In genomic region chr7:96499532-96499931, GRCh38 we compare ENCODE assay signal across 21 cellular contexts.
DNase-seq lines count a peak whose midpoint lies in the region; ATAC-seq and TF ChIP-seq lines count a peak whose summit lies in the region.
"Had no signal": no experiment of that assay in that cellular context is flagged by ENCODE, and none has a peak within 500 bp of the region (broad histone marks: within the 10 kb centered on the region; RNA-seq: fewer than 3 reads in every experiment).

No MANE protein-coding gene starts in this region.

- no peaks in the 10 kb centered on the region for H3K27me3 Mint-ChIP-seq in GM23338 (ENCODE audit: insufficient read depth, low read depth, poor library complexity)
- no peaks in the 10 kb centered on the region for H3K27me3 Mint-ChIP-seq in neural progenitor cell (ENCODE audit: insufficient read depth, low read depth)
- H3K27me3 Mint-ChIP-seq: T-helper 17 cell had no signal

- H2AFZ ChIP-seq in GM23338 (0 out of 2 replicates have a peak overlapping the region, but pooled peaks have one; percentile 24), neural progenitor cell (replicated peaks) (peak overlapping the region; percentile 29), neuronal stem cell (ENCODE audit: low read length) (no peak overlapping the region)

- H3K27me3 ChIP-seq in GM23338 (ENCODE audit: insufficient read depth) (no peaks in the 10 kb centered on the region), neural progenitor cell (no peaks in the 10 kb centered on the region), neuronal stem cell (ENCODE audit: control insufficient read depth in 3 of 3, insufficient read depth in 3 of 3, low read depth in 1 of 3, low read length in 3 of 3) (no peaks in the 10 kb centered on the region)
- H3K27me3 ChIP-seq: BE2C, MG63, SJSA1 had no signal

- no peak overlapping the region for H2BK120ac ChIP-seq in neuronal stem cell (ENCODE audit: low read depth, low read length)

- no peak overlapping the region for H3K18ac ChIP-seq in neuronal stem cell (ENCODE audit: low read length)

- H3K9me2 ChIP-seq in GM23338 (ENCODE audit: insufficient read depth) = no peaks in the 10 kb centered on the region; the same call in 1 of the 2 replicates

- H3K9me3 ChIP-seq in neural progenitor cell (ENCODE audit: low read depth) (no peaks in the 10 kb centered on the region), neuronal stem cell (replicated peaks in 1 of 2; ENCODE audit: control insufficient read depth in 2 of 2, insufficient read depth in 1 of 2, low read depth in 1 of 2, low read length in 2 of 2) (no peaks in the 10 kb centered on the region)
- H3K9me3 ChIP-seq: BE2C, Caco-2, MG63, SJSA1 had no signal

- ATAC-seq in GM23338 (no peak), HG03571 (IDR thresholded peaks at IDR 0.05; ENCODE audit: unreplicated experiment) (no peak)
- ATAC-seq: T-helper 17 cell had no signal

- H3K9ac ChIP-seq in neural progenitor cell = no peak overlapping the region
- H3K9ac ChIP-seq in neuronal stem cell (ENCODE audit: low read depth, low read length, poor library complexity) = no peak overlapping the region

- no peak overlapping the region for H3K4ac ChIP-seq in neuronal stem cell (ENCODE audit: low read length)

- no peak overlapping the region for H2BK5ac ChIP-seq in neuronal stem cell (ENCODE audit: low read length)

- no peak for TF ChIP-seq CTCF in GM23338 (conservative IDR thresholded peaks at IDR 0.05; ENCODE audit: low read depth in 2 of 2)
- TF ChIP-seq CTCF in neural progenitor cell (IDR thresholded peaks at IDR 0.05) = no peak

- no peak overlapping the region for H3K14ac ChIP-seq in neuronal stem cell (ENCODE audit: low read length)

- no peaks in the 10 kb centered on the region for H3K79me1 ChIP-seq in neuronal stem cell (ENCODE audit: low read depth, low read length)

- no peak overlapping the region for H4K91ac ChIP-seq in neuronal stem cell (ENCODE audit: low read depth, low read length, poor library complexity)

- no peak overlapping the region for H4K8ac ChIP-seq in neuronal stem cell (ENCODE audit: low read depth, low read length)

- H3F3A ChIP-seq in GM23338 (replicated peaks; ENCODE audit: low read depth) (no peaks in the 10 kb centered on the region), neural progenitor cell (ENCODE audit: low read depth) (no peaks in the 10 kb centered on the region)

- H3K27ac ChIP-seq in GM23338 (ENCODE audit: low read depth) (no peak overlapping the region), neural progenitor cell (no peak overlapping the region), neuronal stem cell (replicated peaks; ENCODE audit: low read length) (no peak overlapping the region)
- H3K27ac ChIP-seq: SJSA1 had no signal

- H4K20me1 ChIP-seq in GM23338 (replicated peaks; ENCODE audit: insufficient read depth) (no peaks in the 10 kb centered on the region), neural progenitor cell (ENCODE audit: low read depth) (no peaks in the 10 kb centered on the region)

- H3K36me3 Mint-ChIP-seq in GM23338 (ENCODE audit: low read depth) (no peaks in the 10 kb centered on the region), neural progenitor cell (no peaks in the 10 kb centered on the region)
- H3K36me3 Mint-ChIP-seq: CD4-positive, CD25-positive, alpha-beta regulatory T cell had no signal

- H3K4me3 Mint-ChIP-seq in GM23338 (no peak overlapping the region), neural progenitor cell (no peak overlapping the region)
- H3K4me3 Mint-ChIP-seq: CD4-positive, CD25-positive, alpha-beta regulatory T cell; T-helper 17 cell had no signal

- H3K79me2 ChIP-seq in GM23338 (replicated peaks; ENCODE audit: insufficient read depth) (no peaks in the 10 kb centered on the region), neural progenitor cell (ENCODE audit: low read depth) (no peaks in the 10 kb centered on the region)

- H3K27ac Mint-ChIP-seq in GM23338 (no peak overlapping the region), neural progenitor cell (no peak overlapping the region)
- H3K27ac Mint-ChIP-seq: CD4-positive, CD25-positive, alpha-beta regulatory T cell; T-helper 17 cell had no signal

- no peaks in the 10 kb centered on the region for H3K36me3 ChIP-seq in GM23338 (ENCODE audit: insufficient read depth)
- H3K36me3 ChIP-seq in neural progenitor cell = no peaks in the 10 kb centered on the region
- no peaks in the 10 kb centered on the region for H3K36me3 ChIP-seq in neuronal stem cell (replicated peaks in 1 of 2; ENCODE audit: control insufficient read depth in 2 of 2, insufficient read depth in 2 of 2, low read length in 2 of 2)
- H3K36me3 ChIP-seq: BE2C, MG63, SJSA1 had no signal

- H3K9me3 Mint-ChIP-seq in GM23338 (no peaks in the 10 kb centered on the region), neural progenitor cell (no peaks in the 10 kb centered on the region)
- H3K9me3 Mint-ChIP-seq: CD4-positive, CD25-positive, alpha-beta regulatory T cell had no signal

- H2AK5ac ChIP-seq in neuronal stem cell (ENCODE audit: low read depth, low read length) = no peak overlapping the region

- peak; percentile 59 for DNase-seq in NCI-H510A treated with DMSO at 0.1 percent for 48 hours (lab: John Stamatoyannopoulos, UW)
- DNase-seq in NCI-H510A (lab: John Stamatoyannopoulos, UW) = no peak
- DNase-seq in GM23338 (ENCODE audit: low spot score) = no peak
- DNase-seq in NCI-H774 (lab: John Stamatoyannopoulos, UW) = peak; percentile 76
- DNase-seq in neural progenitor cell (ENCODE audit: low spot score) = no peak
- DNase-seq in neuronal stem cell (ENCODE audit: low spot score) = no peak
- DNase-seq in head of caudate nucleus = no peak
- DNase-seq: BE2C; Caco-2; CD4-positive, CD25-positive, alpha-beta regulatory T cell; DMS79; H7; Kasumi-1; MG63; NCI-H1048; NCI-H146; NCI-H2081 treated with DMSO at 0.1 percent for 48 hours; NCI-H226; T-helper 17 cell had no signal

- H3K4me1 Mint-ChIP-seq in GM23338 (peaks cover 11% of the 10 kb centered on the region; the same call in 2 of the 3 replicates), neural progenitor cell (peaks cover 15% of the 10 kb centered on the region)

- intact Hi-C loops in head of caudate nucleus (cut with DNase I) = no loop called here

- no peak overlapping the region for H3K23ac ChIP-seq in neuronal stem cell (ENCODE audit: low read depth, low read length, poor library complexity)

- WGBS in neuronal stem cell (ENCODE audit: extremely low coverage in 2 of 2, insufficient read length in 2 of 2, insufficient replicate concordance in 1 of 2), 2 donors = no CpG with 5 or more reads among the region's 3 CpGs

- H2BK12ac ChIP-seq in neuronal stem cell (ENCODE audit: low read length) = no peak overlapping the region

- H3K4me2 ChIP-seq in GM23338 (no peak overlapping the region), neural progenitor cell (no peak overlapping the region), neuronal stem cell (ENCODE audit: insufficient read depth, low read length, poor library complexity, severe bottlenecking) (no peak overlapping the region)

- no peak overlapping the region for H2BK15ac ChIP-seq in neuronal stem cell (ENCODE audit: low read length)

- H3K4me1 ChIP-seq in GM23338 (ENCODE audit: insufficient read depth) (peaks cover 10% of the 10 kb centered on the region; the same call in 1 of the 2 replicates), neural progenitor cell (peaks cover 11% of the 10 kb centered on the region), neuronal stem cell (ENCODE audit: control insufficient read depth in 2 of 2, insufficient read depth in 1 of 2, low read depth in 1 of 2, low read length in 2 of 2) (no peaks in the 10 kb centered on the region)
- H3K4me1 ChIP-seq: BE2C, Caco-2 had no signal

- no peak overlapping the region for H3K4me3 ChIP-seq in GM23338
- no peak overlapping the region for H3K4me3 ChIP-seq in neural progenitor cell
- H3K4me3 ChIP-seq in neuronal stem cell (ENCODE audit: low read length in 2 of 2) = no peak overlapping the region
- H3K4me3 ChIP-seq: MG63, SJSA1 had no signal

TF ChIP-seq in GM23338, 12 proteins besides CTCF, POLR2A, EP300 and RAD21 (continues in another document):
- TF ChIP-seq EZH2 (IDR thresholded peaks at IDR 0.05; ENCODE audit: low read depth, unreplicated experiment) = no peak
- TF ChIP-seq, protein P1, sequence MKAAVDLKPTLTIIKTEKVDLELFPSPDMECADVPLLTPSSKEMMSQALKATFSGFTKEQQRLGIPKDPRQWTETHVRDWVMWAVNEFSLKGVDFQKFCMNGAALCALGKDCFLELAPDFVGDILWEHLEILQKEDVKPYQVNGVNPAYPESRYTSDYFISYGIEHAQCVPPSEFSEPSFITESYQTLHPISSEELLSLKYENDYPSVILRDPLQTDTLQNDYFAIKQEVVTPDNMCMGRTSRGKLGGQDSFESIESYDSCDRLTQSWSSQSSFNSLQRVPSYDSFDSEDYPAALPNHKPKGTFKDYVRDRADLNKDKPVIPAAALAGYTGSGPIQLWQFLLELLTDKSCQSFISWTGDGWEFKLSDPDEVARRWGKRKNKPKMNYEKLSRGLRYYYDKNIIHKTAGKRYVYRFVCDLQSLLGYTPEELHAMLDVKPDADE (IDR thresholded peaks at IDR 0.05) = no peak
- no peak for TF ChIP-seq ZNF331 (CRISPR knock-in tag; IDR thresholded peaks at IDR 0.05; ENCODE audit: low read depth)
- TF ChIP-seq EZH2phosphoT487 (IDR thresholded peaks at IDR 0.05; ENCODE audit: unreplicated experiment) = no peak

Comparison
In these comparisons a context has a peak if more than half of its experiments do, and no peak if none do; other contexts are left out.
1. DNase-seq: peak in NCI-H510A treated with DMSO at 0.1 percent for 48 hours (single experiment) and NCI-H774 (single experiment); none in NCI-H510A (single experiment), GM23338 (single experiment), neural progenitor cell (single experiment), neuronal stem cell (single experiment) and head of caudate nucleus (0 of 42).